Comparison of ENCODE assay signal across 8 cellular contexts in the genomic region with DNA sequence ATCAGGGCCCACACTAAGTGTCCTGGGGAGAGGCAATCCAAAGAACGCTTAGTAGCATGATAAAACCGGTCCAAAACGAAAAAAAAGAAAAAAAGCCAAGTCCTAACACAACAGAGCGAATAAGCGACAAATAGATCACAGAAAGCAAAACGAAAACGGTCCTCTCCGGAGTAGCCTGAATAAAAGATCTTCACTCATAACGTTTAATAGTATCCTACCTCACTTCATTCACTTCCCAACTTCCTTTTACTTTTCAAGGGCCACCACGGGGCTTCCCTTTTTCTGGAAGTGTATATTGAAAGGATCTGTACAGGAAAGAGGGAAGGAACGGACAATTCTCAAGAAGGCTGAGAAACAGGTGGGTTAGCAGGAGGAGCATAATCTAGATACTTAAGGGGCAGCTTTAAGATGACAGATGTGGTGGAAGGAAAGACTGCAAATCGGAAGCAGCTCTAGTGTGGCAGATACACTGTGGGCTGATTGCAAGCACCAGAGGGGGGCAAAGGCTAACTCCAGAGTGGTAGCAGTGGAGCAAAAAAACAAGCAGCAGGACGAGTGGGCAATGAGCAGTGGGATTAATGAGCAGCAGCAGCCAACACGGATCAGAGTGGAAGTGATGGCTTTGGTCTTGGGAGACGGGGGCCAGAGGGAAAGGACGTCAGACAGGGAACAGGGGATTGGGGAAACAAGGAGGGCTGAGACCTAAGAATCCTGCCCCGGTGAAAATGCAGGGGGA. TPM values are rescaled to one million over a fixed set of nuclear protein-coding genes. Genes with fewer than 3 reads are reported as not detected.
DNase-seq lines count a peak whose midpoint lies in the region; ATAC-seq and TF ChIP-seq lines count a peak whose summit lies in the region.

No MANE protein-coding gene starts in this region.

- peak overlapping the region; percentile 98 for H3K4me3 ChIP-seq in fibroblast of villous mesenchyme (ENCODE audit: low read depth, low read length)

- ATAC-seq in GM19395 (IDR thresholded peaks at IDR 0.05; ENCODE audit: unreplicated experiment) (peak; percentile 37), omental fat pad (ENCODE audit: low FRiP score) (peak; percentile 20), HG02571 (IDR thresholded peaks at IDR 0.05; ENCODE audit: unreplicated experiment) (no peak)
- peak; percentile 32 for ATAC-seq in activated CD8-positive, alpha-beta T cell treated with anti-CD3 and anti-CD28 coated beads for 36 hours

- POLR2A ChIA-PET in activated CD8-positive, alpha-beta T cell treated with anti-CD3 and anti-CD28 coated beads for 36 hours (lab: Charles Lee), result interaction anchor here (0.8 to 1.4 kb wide), 5 partner anchors 8 to 51 kb away, joined by 3 to 4 read pairs (median 3); a partner anchor contains a TSS

- intact Hi-C loops in activated CD8-positive, alpha-beta T cell treated with anti-CD3 and anti-CD28 coated beads for 36 hours (cut with micrococcal nuclease), result no loop called here

- H3K9me3 Mint-ChIP-seq in activated CD8-positive, alpha-beta T cell treated with anti-CD3 and anti-CD28 coated beads for 36 hours, result no peaks in the 10 kb centered on the region

- DNase-seq in DMS 273 (lab: John Stamatoyannopoulos, UW; ENCODE audit: unreplicated experiment), result peak; percentile 78
- DNase-seq in MV-4-11 (lab: John Stamatoyannopoulos, UW), result peak; percentile 35
- peak; percentile 60 for DNase-seq in activated CD8-positive, alpha-beta T cell treated with anti-CD3 and anti-CD28 coated beads for 36 hours
- peak; percentile 50 for DNase-seq in fibroblast of villous mesenchyme (ENCODE audit: low read depth)
- no peak for DNase-seq in omental fat pad (ENCODE audit: low spot score)
- no peak for DNase-seq in NCI-H128 (lab: John Stamatoyannopoulos, UW; ENCODE audit: unreplicated experiment)

- CTCF ChIA-PET in activated CD8-positive, alpha-beta T cell treated with anti-CD3 and anti-CD28 coated beads for 36 hours (lab: Charles Lee), result interaction anchor here (1.0 kb wide), 1 partner anchor 228 kb away, joined by 4 read pairs; no protein-coding TSS in a partner anchor

- H3K27me3 Mint-ChIP-seq in activated CD8-positive, alpha-beta T cell treated with anti-CD3 and anti-CD28 coated beads for 36 hours, result no peaks in the 10 kb centered on the region

- H3K4me3 Mint-ChIP-seq in activated CD8-positive, alpha-beta T cell treated with anti-CD3 and anti-CD28 coated beads for 36 hours, result no peak overlapping the region

- H3K27ac Mint-ChIP-seq in activated CD8-positive, alpha-beta T cell treated with anti-CD3 and anti-CD28 coated beads for 36 hours, result no peak overlapping the region

- peaks cover 3% of the 10 kb centered on the region for H3K36me3 Mint-ChIP-seq in activated CD8-positive, alpha-beta T cell treated with anti-CD3 and anti-CD28 coated beads for 36 hours (ENCODE audit: low read depth)

- peaks cover 21% of the 10 kb centered on the region for H3K4me1 Mint-ChIP-seq in activated CD8-positive, alpha-beta T cell treated with anti-CD3 and anti-CD28 coated beads for 36 hours (ENCODE audit: low read depth)

- no peak for TF ChIP-seq CTCF in activated CD8-positive, alpha-beta T cell treated with anti-CD3 and anti-CD28 coated beads for 36 hours (IDR thresholded peaks at IDR 0.05)
- TF ChIP-seq CTCF in fibroblast of villous mesenchyme (IDR thresholded peaks at IDR 0.05; ENCODE audit: insufficient read depth, low read depth, low read length) (no peak), omental fat pad (IDR thresholded peaks at IDR 0.05) (no peak)

RNA-seq across cellular contexts. Expression of a gene that starts 0.9 kb away (rescaled TPM):
- 10 to 100 TPM; 22.0 to 23.6 TPM for total RNA-seq in activated CD8-positive, alpha-beta T cell treated with anti-CD3 and anti-CD28 coated beads for 36 hours
- total RNA-seq in fibroblast of villous mesenchyme (10.3 and 16.4 TPM in 2 replicates), omental fat pad (10 to 100 TPM; 19.8 to 21.8 (median 20.2) TPM)

RNA-seq across cellular contexts. Expression of a gene that starts 48.7 kb away (rescaled TPM):
- total RNA-seq in activated CD8-positive, alpha-beta T cell treated with anti-CD3 and anti-CD28 coated beads for 36 hours, result 100 to 1,000 TPM; 140 to 145 TPM
- total RNA-seq in fibroblast of villous mesenchyme (52.5 and 75.6 TPM in 2 replicates), omental fat pad (10 to 100 TPM; 26.7 to 37.5 (median 30.7) TPM)

Comparison
In these comparisons a context has a peak if more than half of its experiments do, and no peak if none do; other contexts are left out.
1. DNase-seq: peak in DMS 273 (single experiment), MV-4-11 (single experiment), activated CD8-positive, alpha-beta T cell treated with anti-CD3 and anti-CD28 coated beads for 36 hours (single experiment) and fibroblast of villous mesenchyme (single experiment); none in omental fat pad (single experiment) and NCI-H128 (single experiment).